In the genomic region with DNA sequence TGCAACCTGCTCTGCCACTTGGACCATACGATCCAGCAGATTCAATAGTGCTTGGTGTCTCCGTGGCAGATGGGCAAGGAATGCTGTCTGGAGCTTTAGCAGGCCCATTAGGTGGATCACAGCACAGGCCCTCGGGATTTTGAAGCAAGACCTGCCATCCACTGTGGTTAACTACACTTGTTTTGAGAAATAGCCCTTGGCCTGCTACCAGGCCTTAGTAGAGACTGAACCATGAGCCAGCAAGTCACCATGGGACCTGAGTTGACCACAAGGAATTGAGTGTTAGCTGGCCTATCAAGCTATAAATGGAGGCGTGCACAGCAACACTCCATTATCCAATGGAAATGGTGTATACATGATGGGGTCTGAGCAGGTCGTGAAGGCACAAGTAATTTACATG, we compare ENCODE assay signal across 2 cellular contexts.
TF ChIP-seq lines count a peak whose summit lies in the region.

No MANE protein-coding gene starts in this region.

TF ChIP-seq in IMR-90, 13 proteins besides CTCF, POLR2A, EP300 and RAD21:
- TF ChIP-seq MXI1 (IDR thresholded peaks at IDR 0.05; ENCODE audit: borderline replicate concordance, low read depth, low read length) (no peak), BHLHE40 (IDR thresholded peaks at IDR 0.05; ENCODE audit: low read depth, low read length) (no peak), CHD1 (IDR thresholded peaks at IDR 0.05; ENCODE audit: low read depth, low read length) (no peak), FOS (IDR thresholded peaks at IDR 0.05; ENCODE audit: low read depth, low read length) (no peak), RFX5 (IDR thresholded peaks at IDR 0.05; ENCODE audit: low read depth, low read length) (no peak), CEBPB (IDR thresholded peaks at IDR 0.05; ENCODE audit: low read depth, low read length) (no peak), MAZ (IDR thresholded peaks at IDR 0.05; ENCODE audit: borderline replicate concordance, low read depth, low read length) (no peak), MAFK (IDR thresholded peaks at IDR 0.05; ENCODE audit: low read depth, low read length) (no peak), NFE2L2 (IDR thresholded peaks at IDR 0.05; ENCODE audit: low read depth, low read length) (no peak), RCOR1 (IDR thresholded peaks at IDR 0.05; ENCODE audit: insufficient replicate concordance, low read length) (no peak), SMC3 (IDR thresholded peaks at IDR 0.05; ENCODE audit: low read depth, low read length) (no peak)
- TF ChIP-seq, protein P1, sequence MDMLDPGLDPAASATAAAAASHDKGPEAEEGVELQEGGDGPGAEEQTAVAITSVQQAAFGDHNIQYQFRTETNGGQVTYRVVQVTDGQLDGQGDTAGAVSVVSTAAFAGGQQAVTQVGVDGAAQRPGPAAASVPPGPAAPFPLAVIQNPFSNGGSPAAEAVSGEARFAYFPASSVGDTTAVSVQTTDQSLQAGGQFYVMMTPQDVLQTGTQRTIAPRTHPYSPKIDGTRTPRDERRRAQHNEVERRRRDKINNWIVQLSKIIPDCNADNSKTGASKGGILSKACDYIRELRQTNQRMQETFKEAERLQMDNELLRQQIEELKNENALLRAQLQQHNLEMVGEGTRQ (IDR thresholded peaks at IDR 0.05; ENCODE audit: low read depth, low read length): no peak
- TF ChIP-seq, protein P2, sequence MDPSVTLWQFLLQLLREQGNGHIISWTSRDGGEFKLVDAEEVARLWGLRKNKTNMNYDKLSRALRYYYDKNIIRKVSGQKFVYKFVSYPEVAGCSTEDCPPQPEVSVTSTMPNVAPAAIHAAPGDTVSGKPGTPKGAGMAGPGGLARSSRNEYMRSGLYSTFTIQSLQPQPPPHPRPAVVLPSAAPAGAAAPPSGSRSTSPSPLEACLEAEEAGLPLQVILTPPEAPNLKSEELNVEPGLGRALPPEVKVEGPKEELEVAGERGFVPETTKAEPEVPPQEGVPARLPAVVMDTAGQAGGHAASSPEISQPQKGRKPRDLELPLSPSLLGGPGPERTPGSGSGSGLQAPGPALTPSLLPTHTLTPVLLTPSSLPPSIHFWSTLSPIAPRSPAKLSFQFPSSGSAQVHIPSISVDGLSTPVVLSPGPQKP (IDR thresholded peaks at IDR 0.05; ENCODE audit: borderline replicate concordance, low read depth, low read length): no peak
TF ChIP-seq in IMR-90: peak in this region for 0.

TF ChIP-seq in H1, 55 proteins besides CTCF, POLR2A, EP300 and RAD21:
- TF ChIP-seq BACH1 (IDR thresholded peaks at IDR 0.05; ENCODE audit: low read length): no peak
- TF ChIP-seq BCL11A (IDR thresholded peaks at IDR 0.05; ENCODE audit: low read depth in 2 of 2, low read length in 2 of 2): no peak
- TF ChIP-seq KDM5A (IDR thresholded peaks at IDR 0.05; ENCODE audit: low read length): no peak
- TF ChIP-seq RFX5 (IDR thresholded peaks at IDR 0.05; ENCODE audit: borderline replicate concordance, low read depth, low read length): no peak
- TF ChIP-seq TEAD4 (IDR thresholded peaks at IDR 0.05; ENCODE audit: low read depth, low read length): no peak
- TF ChIP-seq NANOG (IDR thresholded peaks at IDR 0.05; ENCODE audit: insufficient read depth, low read depth, low read length, poor library complexity, severe bottlenecking): no peak
- no peak for TF ChIP-seq GABPA (IDR thresholded peaks at IDR 0.05; ENCODE audit: borderline replicate concordance, insufficient read depth, low read length)
- no peak for TF ChIP-seq SAP30 (IDR thresholded peaks at IDR 0.05; ENCODE audit: insufficient read depth, insufficient replicate concordance, low read length)
- TF ChIP-seq POLR2AphosphoS5 (IDR thresholded peaks at IDR 0.05; ENCODE audit: low read depth, low read length): no peak
- TF ChIP-seq SIX5 (IDR thresholded peaks at IDR 0.05; ENCODE audit: low read depth, low read length): no peak
- no peak for TF ChIP-seq KDM1A (IDR thresholded peaks at IDR 0.05; ENCODE audit: borderline replicate concordance, low read length)
- no peak for TF ChIP-seq TBP (IDR thresholded peaks at IDR 0.05; ENCODE audit: low read depth, low read length)
- TF ChIP-seq CHD1 (IDR thresholded peaks at IDR 0.05; ENCODE audit: low read depth, low read length): no peak
- TF ChIP-seq EGR1 (IDR thresholded peaks at IDR 0.05; ENCODE audit: borderline replicate concordance, low read depth, low read length): no peak
- TF ChIP-seq SIRT6 (IDR thresholded peaks at IDR 0.05; ENCODE audit: low read length): no peak
- TF ChIP-seq ZNF274 (IDR thresholded peaks at IDR 0.05; ENCODE audit: borderline replicate concordance, extremely low read depth, low read length): no peak
- no peak for TF ChIP-seq EZH2 (IDR thresholded peaks at IDR 0.05; ENCODE audit: low read depth, low read length, severe bottlenecking)
- TF ChIP-seq CBX8 (IDR thresholded peaks at IDR 0.05; ENCODE audit: borderline replicate concordance, low read depth, low read length): no peak
- TF ChIP-seq ASH2L (IDR thresholded peaks at IDR 0.05; ENCODE audit: low read length): no peak
- no peak for TF ChIP-seq CBX5 (IDR thresholded peaks at IDR 0.05; ENCODE audit: low read depth, low read length)
